Comparison of ENCODE assay signal across 8 cellular contexts in the genomic region with DNA sequence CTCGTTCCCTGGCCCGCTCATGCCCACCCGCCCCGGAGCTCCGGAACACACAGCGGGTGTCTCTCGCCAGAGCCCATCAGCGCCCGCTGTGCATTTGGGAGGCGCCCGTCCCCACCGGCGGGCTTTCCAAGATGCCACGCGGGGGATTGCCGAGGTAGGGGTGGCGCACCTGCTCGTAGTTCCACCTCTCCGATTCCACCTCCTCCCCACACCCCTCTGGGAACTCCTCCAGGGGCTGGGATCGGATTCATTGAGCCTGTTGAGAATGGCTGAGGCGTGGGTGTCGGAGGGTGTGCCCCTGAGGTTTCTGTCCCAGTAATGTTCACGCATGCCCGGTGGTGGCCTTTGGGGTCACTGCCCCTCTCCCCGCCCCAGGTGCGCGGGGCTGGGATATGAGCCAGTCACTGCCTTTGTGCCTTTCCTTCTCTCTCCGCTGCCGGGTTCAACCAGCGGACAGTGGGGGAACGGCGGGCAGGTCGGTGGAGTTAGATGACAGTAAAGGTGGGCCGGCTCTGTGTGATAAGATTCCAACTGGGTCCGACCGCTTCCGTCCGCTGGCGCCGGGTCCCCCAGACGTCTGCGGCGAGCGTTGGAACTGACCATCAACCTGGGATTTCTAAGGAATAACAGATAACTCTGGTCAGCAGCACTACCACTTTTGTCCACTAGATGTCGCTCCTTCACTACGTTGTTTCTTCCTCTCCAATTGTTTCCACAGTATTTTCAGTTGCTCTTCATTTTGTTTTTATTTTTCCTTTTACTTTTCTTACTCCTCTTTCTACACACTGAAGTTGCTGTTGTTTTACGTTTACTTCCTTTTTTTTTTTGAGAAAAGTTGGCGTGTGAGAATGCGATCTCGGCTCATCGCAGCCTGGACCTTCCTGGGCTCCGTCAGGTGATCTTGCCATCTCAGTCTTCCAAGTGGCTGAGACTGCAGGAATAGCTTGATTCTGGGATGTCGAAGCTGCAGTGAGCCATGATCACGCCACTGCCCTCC.
DNase-seq lines count a peak whose midpoint lies in the region; ATAC-seq, FAIRE-seq and TF ChIP-seq lines count a peak whose summit lies in the region.

No MANE protein-coding gene starts in this region.

- peak overlapping the region in 2 of 7 donors; percentile 43 to 46 for H3K27ac Mint-ChIP-seq in CD14-positive monocyte

- intact Hi-C loops in CD14-positive monocyte (cut with micrococcal nuclease) (loop anchor here (5.0 to 10.0 kb wide), 3 partner anchors 174 to 966 kb away; a partner anchor contains a TSS), testis (cut with DNase I; ENCODE audit: low total_unique reads) (no loop called here)

- H3K4me1 Mint-ChIP-seq in CD14-positive monocyte, result peaks cover 8% of the 10 kb centered on the region

- DNase-seq in CD14-positive monocyte (ENCODE audit: low spot score) (no peak), HS-27A (ENCODE audit: low read depth) (peak; percentile 7), RCC 7860 (ENCODE audit: low spot score) (peak; percentile 71), foreskin keratinocyte (peak; percentile 15 to 52), testis (peak; percentile 92)
- peak; percentile 25 for DNase-seq in activated effector memory CD4-positive, alpha-beta T cell treated with Interleukin-2 at 50 U/mL for 16 hours

- WGBS in testis, 2 donors, result 5 to 9% methylated on average over 44 to 49 of the region's 54 CpGs

- H3K27ac ChIP-seq in foreskin keratinocyte, result no peak overlapping the region
- H3K27ac ChIP-seq in neutrophil, result no peak overlapping the region
- no peak overlapping the region for H3K27ac ChIP-seq in testis

- no peaks in the 10 kb centered on the region for H3K36me3 Mint-ChIP-seq in CD14-positive monocyte

- no peaks in the 10 kb centered on the region for H3K9me3 ChIP-seq in neutrophil
- no peaks in the 10 kb centered on the region for H3K9me3 ChIP-seq in testis

- H3K36me3 ChIP-seq in neutrophil (no peaks in the 10 kb centered on the region), testis (ENCODE audit: low read depth, missing control alignments) (no peaks in the 10 kb centered on the region)

- ATAC-seq in GM19043 (IDR thresholded peaks at IDR 0.05; ENCODE audit: low read depth, unreplicated experiment), result peak; percentile 85
- ATAC-seq in foreskin keratinocyte, result peak; percentile 72

- peak; percentile 76 for FAIRE-seq in RCC 7860 (lab: Jason Lieb, UNC)

- H3K4me3 ChIP-seq in neutrophil (ENCODE audit: low read depth in 1 of 2, low read length in 1 of 2), result no peak overlapping the region
- peak overlapping the region; percentile 26 to 32 for H3K4me3 ChIP-seq in testis

- no peaks in the 10 kb centered on the region for H3K27me3 ChIP-seq in foreskin keratinocyte
- peaks cover 17% of the 10 kb centered on the region for H3K27me3 ChIP-seq in neutrophil
- no peaks in the 10 kb centered on the region for H3K27me3 ChIP-seq in testis

- peaks cover 13 to 18% (median 18%) of the 10 kb centered on the region in 3 donors for H3K27me3 Mint-ChIP-seq in CD14-positive monocyte (ENCODE audit: low read depth in 3 of 3)

- peak overlapping the region; percentile 58 to 91 for H3K4me3 Mint-ChIP-seq in CD14-positive monocyte

- peaks cover 0 to 6% (median 0%) of the 10 kb centered on the region in 7 donors for H3K9me3 Mint-ChIP-seq in CD14-positive monocyte

- no peak for TF ChIP-seq POLR2A in testis (IDR thresholded peaks at IDR 0.05)

- TF ChIP-seq CTCF in CD14-positive monocyte (IDR thresholded peaks at IDR 0.05) (peak; percentile 94), foreskin keratinocyte (conservative IDR thresholded peaks at IDR 0.05) (peak; percentile 89), neutrophil (IDR thresholded peaks at IDR 0.05) (peak; percentile 80), testis (IDR thresholded peaks at IDR 0.05) (peak; percentile 95 to 99 (median 96))

- H3K4me1 ChIP-seq in foreskin keratinocyte (no peaks in the 10 kb centered on the region), neutrophil (ENCODE audit: control insufficient read depth in 1 of 2, insufficient read depth in 1 of 2, low read depth in 1 of 2, low read length in 1 of 2) (peaks cover 0 to 4% of the 10 kb centered on the region in 2 experiments), testis (peaks cover 4% of the 10 kb centered on the region)

Comparison
In these comparisons a context has a peak if more than half of its experiments do, and no peak if none do; other contexts are left out.
1. H3K4me3 ChIP-seq: peak in testis (2 of 2); none in neutrophil (0 of 2).
2. Peak in every context shown above with its lines, with median percentiles within 50 percentile points of each other: CTCF ChIP-seq.